In the genomic region with DNA sequence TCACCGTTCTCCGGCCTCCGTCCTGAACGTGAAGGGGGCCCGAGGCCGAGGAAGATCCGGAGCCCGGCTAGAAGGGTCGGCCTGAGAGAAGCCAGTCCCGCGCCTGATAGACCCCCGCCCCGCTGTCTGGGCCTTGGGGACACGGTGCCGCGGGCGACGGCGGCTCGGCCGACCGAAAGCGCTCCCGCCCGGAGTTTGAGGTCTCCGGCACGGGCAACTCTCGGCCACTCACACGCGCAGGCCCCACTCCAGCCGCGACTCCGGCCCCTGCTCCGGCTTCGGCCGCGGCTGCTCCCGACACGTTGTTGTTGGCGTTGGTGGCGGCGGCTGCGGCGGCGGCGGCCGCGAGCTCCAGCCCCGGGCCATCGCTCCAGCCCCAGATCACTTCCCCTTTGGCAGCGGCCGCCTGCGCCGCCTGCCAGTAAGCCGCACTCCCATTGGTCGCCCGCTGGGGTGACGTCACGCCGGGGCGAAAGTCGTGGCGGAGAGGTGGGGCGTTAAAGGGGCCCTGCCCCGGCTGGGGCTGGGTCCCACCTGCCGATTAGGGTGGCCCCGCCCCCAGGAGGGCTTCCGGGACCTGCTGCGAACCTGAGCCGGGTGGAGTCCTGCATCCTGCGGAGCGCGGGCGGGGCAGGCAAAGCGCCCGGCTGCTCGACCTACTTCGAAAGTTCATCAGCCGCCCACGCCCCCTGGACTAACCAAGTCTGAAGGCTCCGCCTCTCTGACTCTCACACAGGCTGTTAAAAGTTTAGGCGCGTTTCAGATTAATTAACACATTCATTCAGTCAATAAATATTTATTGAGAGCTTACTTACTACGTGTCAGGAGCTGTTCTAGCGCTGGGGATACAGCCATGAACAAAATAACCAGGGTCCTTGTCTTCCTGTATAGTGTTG, we compare ENCODE assay signal across 8 cellular contexts. TPM values are rescaled to one million over a fixed set of nuclear protein-coding genes. Genes with fewer than 3 reads are reported as not detected.
DNase-seq lines count a peak whose midpoint lies in the region; ATAC-seq lines count a peak whose summit lies in the region.

A gene with protein sequence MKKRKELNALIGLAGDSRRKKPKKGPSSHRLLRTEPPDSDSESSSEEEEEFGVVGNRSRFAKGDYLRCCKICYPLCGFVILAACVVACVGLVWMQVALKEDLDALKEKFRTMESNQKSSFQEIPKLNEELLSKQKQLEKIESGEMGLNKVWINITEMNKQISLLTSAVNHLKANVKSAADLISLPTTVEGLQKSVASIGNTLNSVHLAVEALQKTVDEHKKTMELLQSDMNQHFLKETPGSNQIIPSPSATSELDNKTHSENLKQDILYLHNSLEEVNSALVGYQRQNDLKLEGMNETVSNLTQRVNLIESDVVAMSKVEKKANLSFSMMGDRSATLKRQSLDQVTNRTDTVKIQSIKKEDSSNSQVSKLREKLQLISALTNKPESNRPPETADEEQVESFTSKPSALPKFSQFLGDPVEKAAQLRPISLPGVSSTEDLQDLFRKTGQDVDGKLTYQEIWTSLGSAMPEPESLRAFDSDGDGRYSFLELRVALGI (minus strand): TSS at position 388 of the 896 bp plus-strand sequence. CDS start 1,027 bp downstream, outside the sequence.

- H3K4ac ChIP-seq in mesendoderm (ENCODE audit: low read depth, low read length), result peak within 1 kb of the TSS; percentile 41

- H4K8ac ChIP-seq in mesendoderm (ENCODE audit: low read depth, low read length), result no peak within 1 kb of the TSS

- H3K79me2 ChIP-seq in mesendoderm (ENCODE audit: control insufficient read depth, insufficient read depth, low read length), result peaks cover 17% of the 10 kb centered on the region

- H3K9me3 ChIP-seq in NT2/D1 (ENCODE audit: insufficient read depth, low read length) (no peaks in the 10 kb centered on the region), endocrine pancreas (ENCODE audit: control insufficient read depth, low read length) (no peaks in the 10 kb centered on the region)

- peak within 1 kb of the TSS; percentile 95 for H3K9ac ChIP-seq in NT2/D1 (ENCODE audit: insufficient read length, low read depth)
- peak within 1 kb of the TSS; percentile 88 for H3K9ac ChIP-seq in endocrine pancreas (ENCODE audit: control insufficient read depth, insufficient read depth, low read length)
- H3K9ac ChIP-seq in mesendoderm (ENCODE audit: low read length), result peak within 1 kb of the TSS; percentile 86

- H2BK120ac ChIP-seq in mesendoderm (ENCODE audit: low read depth, low read length), result no peak within 1 kb of the TSS

- H4K5ac ChIP-seq in mesendoderm (ENCODE audit: low read length), result no peak within 1 kb of the TSS

- peak; percentile 98 for ATAC-seq in GM21381 (IDR thresholded peaks at IDR 0.05; ENCODE audit: unreplicated experiment)

- peaks cover 18% of the 10 kb centered on the region for H3K79me1 ChIP-seq in mesendoderm (ENCODE audit: low read length)

- no peak within 1 kb of the TSS for H2AK5ac ChIP-seq in mesendoderm (ENCODE audit: low read length)

- DNase-seq in COR-L47 (lab: John Stamatoyannopoulos, UW) (peak; percentile 81), HUDEP-2 (lab: John Stamatoyannopoulos, UW; ENCODE audit: unreplicated experiment in 76 of 76) (peak in 75 of 76 experiments; percentile 40 to 98 (median 95)), NT2/D1 (ENCODE audit: low read depth, low spot score) (peak; percentile 98), mesendoderm (peak; percentile 99)
- DNase-seq in activated CD8-positive, alpha-beta memory T cell treated with anti-CD3 and anti-CD28 coated beads, Interleukin-2, amount 50 U/mL, for 1 hour (ENCODE audit: extremely low read depth), result peak; percentile 90
- peak; percentile 100 for DNase-seq in stimulated activated CD8-positive, alpha-beta memory T cell treated with anti-CD3 and anti-CD28 coated beads, Interleukin-15, amount 100 ng/mL, for 1 hour (ENCODE audit: low read depth)

- H3K4me3 ChIP-seq in NT2/D1 (ENCODE audit: insufficient read length, low read depth) (peak within 1 kb of the TSS; percentile 93), endocrine pancreas (ENCODE audit: control insufficient read depth, insufficient read depth, low read length) (peak within 1 kb of the TSS; percentile 89), mesendoderm (ENCODE audit: low read length) (peak within 1 kb of the TSS; percentile 78)

- H2BK5ac ChIP-seq in mesendoderm (ENCODE audit: low read length), result no peak within 1 kb of the TSS

- H3K36me3 ChIP-seq in NT2/D1 (ENCODE audit: insufficient read depth, insufficient read length, low read length), result peaks cover 41% of the 10 kb centered on the region
- H3K36me3 ChIP-seq in endocrine pancreas (ENCODE audit: control insufficient read depth, insufficient read depth, low read length), result no peaks in the 10 kb centered on the region
- H3K36me3 ChIP-seq in mesendoderm (ENCODE audit: control insufficient read depth, insufficient read depth, low read length), result peaks cover 2% of the 10 kb centered on the region

- no CpG with 5 or more reads among the region's 85 CpGs for WGBS in mesendoderm (ENCODE audit: extremely low coverage, insufficient coverage, low lambda C conversion rate)

- H3K4me2 ChIP-seq in mesendoderm (ENCODE audit: low read length), result peak within 1 kb of the TSS; percentile 100

- no peak within 1 kb of the TSS for H2BK15ac ChIP-seq in mesendoderm (replicated peaks; ENCODE audit: low read depth)

- peak within 1 kb of the TSS; percentile 37 for H3K23ac ChIP-seq in mesendoderm (ENCODE audit: low read length)

- peak within 1 kb of the TSS; percentile 58 for H3K27ac ChIP-seq in mesendoderm (ENCODE audit: low read depth, low read length)

- peak within 1 kb of the TSS; percentile 90 for H3K56ac ChIP-seq in mesendoderm (ENCODE audit: low read length)

- H3K27me3 ChIP-seq in NT2/D1 (ENCODE audit: insufficient read depth, insufficient read length), result no peaks in the 10 kb centered on the region
- H3K27me3 ChIP-seq in endocrine pancreas (ENCODE audit: control insufficient read depth, insufficient read depth, low read length), result no peaks in the 10 kb centered on the region
- H3K27me3 ChIP-seq in mesendoderm (ENCODE audit: insufficient read depth, low read length, poor library complexity), result no peaks in the 10 kb centered on the region

- peak within 1 kb of the TSS; percentile 69 for H3K18ac ChIP-seq in mesendoderm (ENCODE audit: low read length)

- peaks cover 7% of the 10 kb centered on the region for H3K4me1 ChIP-seq in NT2/D1 (ENCODE audit: insufficient read depth, insufficient read length)
- H3K4me1 ChIP-seq in endocrine pancreas (ENCODE audit: control insufficient read depth, insufficient read depth, low read length), result peaks cover 17% of the 10 kb centered on the region
- H3K4me1 ChIP-seq in mesendoderm (ENCODE audit: control insufficient read depth, low read depth, low read length), result peaks cover 9% of the 10 kb centered on the region

RNA-seq across cellular contexts. Expression of the gene that starts here (rescaled TPM):
- 26.7 TPM for polyA plus RNA-seq in mesendoderm (2013, experiment 1 of 2)
- 27.1 TPM for polyA plus RNA-seq in mesendoderm (2013, experiment 2 of 2)

Comparison
In these comparisons a context has a peak if more than half of its experiments do, and no peak if none do; other contexts are left out.
1. Peak in every context shown above with its lines: DNase-seq, ATAC-seq, H3K4me3 ChIP-seq and H3K27ac ChIP-seq.